Comparison of ENCODE assay signal across 24 cellular contexts in the genomic region with DNA sequence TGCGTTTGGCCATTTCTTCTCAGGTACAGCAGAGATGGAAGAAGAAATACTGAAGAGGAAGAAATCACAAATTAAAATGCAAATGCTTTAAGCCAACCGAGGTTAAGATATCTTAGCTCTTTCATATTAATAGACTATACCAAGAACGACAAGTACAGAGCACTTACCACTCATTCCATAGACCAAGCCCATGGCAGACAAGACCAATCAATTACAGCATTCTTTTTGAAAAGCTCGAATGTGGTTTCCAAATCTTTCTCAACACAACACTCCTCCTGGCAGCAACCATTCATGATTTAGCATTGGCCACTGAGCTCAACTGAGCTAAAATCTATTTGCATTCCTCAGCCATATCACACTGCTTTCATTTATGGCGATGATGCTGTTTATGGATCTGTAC.
"Had no signal": no experiment of that assay in that cellular context is flagged by ENCODE, and none has a peak within 500 bp of the region (broad histone marks: within the 10 kb centered on the region; RNA-seq: fewer than 3 reads in every experiment).

No MANE protein-coding gene starts in this region.

- H3K9me3 ChIP-seq: SK-N-SH had no signal

- FAIRE-seq: HepG2 had no signal

- H3K27ac ChIP-seq: KMS-11, RWPE1 had no signal

- ATAC-seq: HepG2, Panc1 had no signal

- H3K4me2 ChIP-seq: KMS-11, SK-N-SH had no signal

- H3K9ac ChIP-seq: KMS-11, SK-N-SH had no signal

- DNase-seq: IMR-90, Kasumi-1, MV-4-11, NCI-H1048, NCI-H1105, NCI-H1417, NCI-H1436 treated with DMSO at 0.1 percent for 48 hours, NCI-H1694, NCI-H187 treated with DMSO at 0.1 percent for 48 hours, NCI-H2081, NCI-H2171, NCI-H226, NCI-H446, NCI-H510A, NCI-H524 treated with DMSO at 0.1 percent for 48 hours, NCI-H69, NCI-H774, SHP77, SK-N-SH, SW 1271 had no signal
